22 cellular contexts compared by ENCODE assay signal in genomic region chr5:9212605-9213004, GRCh38.
"Had no signal": no experiment of that assay in that cellular context is flagged by ENCODE, and none has a peak within 500 bp of the region (broad histone marks: within the 10 kb centered on the region; RNA-seq: fewer than 3 reads in every experiment).

No MANE protein-coding gene starts in this region.

- H2AFZ ChIP-seq: hepatocyte had no signal

- DNase-seq: activated CD4-positive, alpha-beta memory T cell treated with anti-CD3 and anti-CD28 coated beads, Interleukin-2, amount 10 ng/mL, durations not matched to agents 7 days and 5 days; activated CD4-positive, alpha-beta T cell treated with anti-CD3 and anti-CD28 coated beads for 4 hours; activated CD8-positive, alpha-beta memory T cell treated with anti-CD3 and anti-CD28 coated beads, Interleukin-2, amount 10 ng/mL, durations not matched to agents 7 days and 5 days; activated naive CD4-positive, alpha-beta T cell; activated naive CD8-positive, alpha-beta T cell treated with anti-CD3 and anti-CD28 coated beads for 36 hours; amygdala; islet precursor cell; left lung; midbrain; nephron progenitor cell; nucleus accumbens; posterior cingulate gyrus; stimulated activated CD4-positive, alpha-beta T cell treated with anti-CD3 and anti-CD28 coated beads, Interleukin-12 subunit alpha, Interleukin-12 subunit beta, amount 100 ng/mL, for 4 hours; stimulated activated CD4-positive, alpha-beta T cell treated with anti-CD3 and anti-CD28 coated beads, Interleukin-1b, Interleukin-23, amount 100 ng/mL, for 48 hours; stimulated activated naive CD4-positive, alpha-beta T cell treated with Interleukin-2 at 50 U/mL for 16 hours; T-cell; thyroid gland had no signal

- ATAC-seq: activated CD8-positive, alpha-beta memory T cell treated with anti-CD3 and anti-CD28 coated beads, Interleukin-2, amount 10 ng/mL, durations not matched to agents 7 days and 5 days; activated T-helper 17 cell treated with anti-CD3 and anti-CD28 coated beads, Interleukin-2, amount 50 U/mL, for 72 hours; left lung; T-cell; WTC11 had no signal

- H3K36me3 ChIP-seq: left lung, thyroid gland had no signal

- H3K27me3 ChIP-seq: hepatocyte, left lung, thyroid gland had no signal

- FAIRE-seq: endometrium had no signal

- H3K4me2 ChIP-seq: hepatocyte had no signal

- H3K4me1 ChIP-seq: left lung, thyroid gland had no signal

- H3K9me3 ChIP-seq: left lung, thyroid gland had no signal

- H3K79me2 ChIP-seq: hepatocyte had no signal

- H3K27ac ChIP-seq: coronary artery, hepatocyte, left lung, thyroid gland had no signal

- H3K4me3 ChIP-seq: coronary artery, hepatocyte, left lung, thyroid gland had no signal
